Comparison of ENCODE assay signal across 12 cellular contexts in genomic region chr2:37982847-37983246, GRCh38. TPM values are rescaled to one million over a fixed set of nuclear protein-coding genes. Genes with fewer than 3 reads are reported as not detected.
DNase-seq lines count a peak whose midpoint lies in the region; ATAC-seq and TF ChIP-seq lines count a peak whose summit lies in the region.
"Had no signal": no experiment of that assay in that cellular context is flagged by ENCODE, and none has a peak within 500 bp of the region (broad histone marks: within the 10 kb centered on the region; RNA-seq: fewer than 3 reads in every experiment).

No MANE protein-coding gene starts in this region.

- peaks cover 3% of the 10 kb centered on the region; the same call in 1 of the 2 replicates for H3K4me1 ChIP-seq in ES-I3 (ENCODE audit: insufficient read depth, low read length)
- H3K4me1 ChIP-seq in HUES48 (ENCODE audit: control insufficient read depth, insufficient read depth, low read length), result peaks cover 13% of the 10 kb centered on the region
- no peaks in the 10 kb centered on the region for H3K4me1 ChIP-seq in mesendoderm (ENCODE audit: control insufficient read depth, low read depth, low read length)

- peaks cover 14% of the 10 kb centered on the region for H3K4me1 Mint-ChIP-seq in activated T-helper 1 cell treated with anti-CD3 and anti-CD28 coated beads, Interleukin-12 subunit alpha, Interleukin-12 subunit beta, Interleukin-2, Interleukin-4 antibody, amounts not matched to agents 30 ng/mL and 10 ng/mL and 1 ng/mL, durations not matched to agents 14 hours and 24 hours and 36 hours (ENCODE audit: low read depth)
- peaks cover 4% of the 10 kb centered on the region for H3K4me1 Mint-ChIP-seq in CD4-positive, alpha-beta T cell (ENCODE audit: low read depth)

- no peak overlapping the region for H3K23ac ChIP-seq in mesendoderm (ENCODE audit: low read length)

- CTCF ChIA-PET in CD4-positive, alpha-beta T cell (lab: Charles Lee), result interaction anchor here (1.2 kb wide), 1 partner anchor 11 kb away, joined by 5 read pairs; no protein-coding TSS in a partner anchor

- intact Hi-C loops in activated T-helper 1 cell treated with anti-CD3 and anti-CD28 coated beads, Interleukin-12 subunit alpha, Interleukin-12 subunit beta, Interleukin-2, Interleukin-4 antibody, amounts not matched to agents 30 ng/mL and 10 ng/mL and 1 ng/mL, durations not matched to agents 14 hours and 24 hours and 36 hours (cut with micrococcal nuclease), result loop anchor here (1.0 to 5.0 kb wide), 5 partner anchors 94 to 586 kb away; partner anchors contain the start of gene CYP1B1
- intact Hi-C loops in CD4-positive, alpha-beta T cell (cut with DNase I, micrococcal nuclease), result loop anchor here (1.0 to 2.0 kb wide), 3 partner anchors 290 to 525 kb away; no protein-coding TSS in a partner anchor

- peaks cover 12% of the 10 kb centered on the region for H3K27me3 Mint-ChIP-seq in activated T-helper 1 cell treated with anti-CD3 and anti-CD28 coated beads, Interleukin-12 subunit alpha, Interleukin-12 subunit beta, Interleukin-2, Interleukin-4 antibody, amounts not matched to agents 30 ng/mL and 10 ng/mL and 1 ng/mL, durations not matched to agents 14 hours and 24 hours and 36 hours (ENCODE audit: insufficient read depth)
- H3K27me3 Mint-ChIP-seq in CD4-positive, alpha-beta T cell, result no peaks in the 10 kb centered on the region
- H3K27me3 Mint-ChIP-seq: B cell; CD4-positive, alpha-beta memory T cell had no signal

- ATAC-seq in CD4-positive, alpha-beta T cell (ENCODE audit: poor library complexity), result no peak

- peak overlapping the region; percentile 48; the same call in 1 of the 2 replicates for H3K4me3 ChIP-seq in HUES48 (ENCODE audit: low read depth, low read length)
- no peak overlapping the region for H3K4me3 ChIP-seq in mesendoderm (ENCODE audit: low read length)

- H3K27me3 ChIP-seq in HUES48 (ENCODE audit: control insufficient read depth, insufficient read depth, low read length) (no peaks in the 10 kb centered on the region), mesendoderm (ENCODE audit: insufficient read depth, low read length, poor library complexity) (no peaks in the 10 kb centered on the region)
- peaks cover 5% of the 10 kb centered on the region for H3K27me3 ChIP-seq in CD4-positive, alpha-beta T cell (ENCODE audit: control insufficient read depth, insufficient read depth, low read length)

- no peak overlapping the region for H2AK5ac ChIP-seq in mesendoderm (ENCODE audit: low read length)

- no peak overlapping the region for H2BK15ac ChIP-seq in mesendoderm (replicated peaks; ENCODE audit: low read depth)

- H3K4ac ChIP-seq in mesendoderm (ENCODE audit: low read depth, low read length), result no peak overlapping the region

- no peak overlapping the region for H4K5ac ChIP-seq in mesendoderm (ENCODE audit: low read length)

- no peak overlapping the region for H3K4me2 ChIP-seq in mesendoderm (ENCODE audit: low read length)

- H3K36me3 ChIP-seq in ES-I3 (ENCODE audit: insufficient read depth, low read length) (no peaks in the 10 kb centered on the region), HUES48 (ENCODE audit: control insufficient read depth, insufficient read depth, low read length) (no peaks in the 10 kb centered on the region), mesendoderm (ENCODE audit: control insufficient read depth, insufficient read depth, low read length) (no peaks in the 10 kb centered on the region)

- no peak overlapping the region for H2BK120ac ChIP-seq in mesendoderm (ENCODE audit: low read depth, low read length)

- H3K9me3 Mint-ChIP-seq in activated T-helper 1 cell treated with anti-CD3 and anti-CD28 coated beads, Interleukin-12 subunit alpha, Interleukin-12 subunit beta, Interleukin-2, Interleukin-4 antibody, amounts not matched to agents 30 ng/mL and 10 ng/mL and 1 ng/mL, durations not matched to agents 14 hours and 24 hours and 36 hours, result no peaks in the 10 kb centered on the region
- H3K9me3 Mint-ChIP-seq in CD4-positive, alpha-beta T cell, result no peaks in the 10 kb centered on the region

- H4K8ac ChIP-seq in mesendoderm (ENCODE audit: low read depth, low read length), result no peak overlapping the region

- H3K27ac ChIP-seq in HUES48 (ENCODE audit: low read depth, low read length) (no peak overlapping the region), mesendoderm (ENCODE audit: low read depth, low read length) (no peak overlapping the region)
- no peak overlapping the region for H3K27ac ChIP-seq in CD4-positive, alpha-beta T cell (ENCODE audit: low read depth, low read length)
- H3K27ac ChIP-seq: HL-60 had no signal

- H3K9ac ChIP-seq in ES-I3 (ENCODE audit: low read depth, low read length) (peak overlapping the region; percentile 26; the same call in 1 of the 2 replicates), HUES48 (ENCODE audit: low read depth, low read length) (no peak overlapping the region), mesendoderm (ENCODE audit: low read length) (no peak overlapping the region)

- peak overlapping the region; percentile 32 for H3K27ac Mint-ChIP-seq in activated T-helper 1 cell treated with anti-CD3 and anti-CD28 coated beads, Interleukin-12 subunit alpha, Interleukin-12 subunit beta, Interleukin-2, Interleukin-4 antibody, amounts not matched to agents 30 ng/mL and 10 ng/mL and 1 ng/mL, durations not matched to agents 14 hours and 24 hours and 36 hours
- no peak overlapping the region for H3K27ac Mint-ChIP-seq in CD4-positive, alpha-beta T cell
- H3K27ac Mint-ChIP-seq: B cell; CD4-positive, alpha-beta memory T cell had no signal

- H2BK5ac ChIP-seq in mesendoderm (ENCODE audit: low read length), result no peak overlapping the region

- POLR2A ChIA-PET in CD4-positive, alpha-beta T cell (lab: Charles Lee), result no interaction called here

- no peaks in the 10 kb centered on the region for H3K79me1 ChIP-seq in mesendoderm (ENCODE audit: low read length)

- no peak overlapping the region for H3K4me3 Mint-ChIP-seq in activated T-helper 1 cell treated with anti-CD3 and anti-CD28 coated beads, Interleukin-12 subunit alpha, Interleukin-12 subunit beta, Interleukin-2, Interleukin-4 antibody, amounts not matched to agents 30 ng/mL and 10 ng/mL and 1 ng/mL, durations not matched to agents 14 hours and 24 hours and 36 hours
- no peak overlapping the region for H3K4me3 Mint-ChIP-seq in CD4-positive, alpha-beta T cell
- H3K4me3 Mint-ChIP-seq: CD4-positive, alpha-beta memory T cell had no signal

- no peaks in the 10 kb centered on the region for H3K79me2 ChIP-seq in mesendoderm (ENCODE audit: control insufficient read depth, insufficient read depth, low read length)

- no peak for DNase-seq in activated T-helper 1 cell treated with anti-CD3 and anti-CD28 coated beads, Interleukin-12 subunit alpha, Interleukin-12 subunit beta, Interleukin-2, Interleukin-4 antibody, amounts not matched to agents 30 ng/mL and 10 ng/mL and 1 ng/mL, durations not matched to agents 14 hours and 24 hours and 36 hours (ENCODE audit: low spot score)
- peak; percentile 25 for DNase-seq in mesendoderm
- no peak for DNase-seq in stimulated activated naive CD4-positive, alpha-beta T cell treated with Interleukin-2 at 50 U/mL for 16 hours (lab: John Stamatoyannopoulos, UW)
- DNase-seq in MV-4-11 (lab: John Stamatoyannopoulos, UW), result no peak
- no peak for DNase-seq in CD4-positive, alpha-beta T cell
- no peak for DNase-seq in kidney glomerular epithelial cell (lab: John Stamatoyannopoulos, UW)
- DNase-seq: GDM1 had no signal

- no peak overlapping the region for H3K56ac ChIP-seq in mesendoderm (ENCODE audit: low read length)

- H3K9me3 ChIP-seq in ES-I3 (ENCODE audit: control insufficient read depth, insufficient read depth, low read length) (peaks cover 8% of the 10 kb centered on the region; the same call in 1 of the 2 replicates), HUES48 (ENCODE audit: control insufficient read depth, insufficient read depth, low read length) (no peaks in the 10 kb centered on the region)
- H3K9me3 ChIP-seq in CD4-positive, alpha-beta T cell (ENCODE audit: control insufficient read depth, low read length), result no peaks in the 10 kb centered on the region

- no peak for TF ChIP-seq CTCF in CD4-positive, alpha-beta T cell (IDR thresholded peaks at IDR 0.05)

- WGBS in mesendoderm (ENCODE audit: extremely low coverage, insufficient coverage, low lambda C conversion rate), result no CpG with 5 or more reads among the region's 6 CpGs

- H3K18ac ChIP-seq in mesendoderm (ENCODE audit: low read length), result no peak overlapping the region

- no peaks in the 10 kb centered on the region for H3K36me3 Mint-ChIP-seq in activated T-helper 1 cell treated with anti-CD3 and anti-CD28 coated beads, Interleukin-12 subunit alpha, Interleukin-12 subunit beta, Interleukin-2, Interleukin-4 antibody, amounts not matched to agents 30 ng/mL and 10 ng/mL and 1 ng/mL, durations not matched to agents 14 hours and 24 hours and 36 hours (ENCODE audit: low read depth)
- no peaks in the 10 kb centered on the region for H3K36me3 Mint-ChIP-seq in CD4-positive, alpha-beta T cell (ENCODE audit: low read depth)
- H3K36me3 Mint-ChIP-seq: CD4-positive, alpha-beta memory T cell had no signal

RNA-seq across cellular contexts. Expression of gene RMDN2, which starts 57.8 kb away (rescaled TPM):
- total RNA-seq in activated T-helper 1 cell treated with anti-CD3 and anti-CD28 coated beads, Interleukin-12 subunit alpha, Interleukin-12 subunit beta, Interleukin-2, Interleukin-4 antibody, amounts not matched to agents 30 ng/mL and 10 ng/mL and 1 ng/mL, durations not matched to agents 14 hours and 24 hours and 36 hours, result 1.3 and 2.2 TPM in 2 replicates
- polyA plus RNA-seq in mesendoderm (2013, experiment 1 of 2), result 2.5 TPM
- 2.7 TPM for polyA plus RNA-seq in mesendoderm (2013, experiment 2 of 2)
- 1 to 10 TPM; 2.4 to 3.3 TPM for total RNA-seq in CD4-positive, alpha-beta T cell
